27 cellular contexts compared by ENCODE assay signal in the genomic region with DNA sequence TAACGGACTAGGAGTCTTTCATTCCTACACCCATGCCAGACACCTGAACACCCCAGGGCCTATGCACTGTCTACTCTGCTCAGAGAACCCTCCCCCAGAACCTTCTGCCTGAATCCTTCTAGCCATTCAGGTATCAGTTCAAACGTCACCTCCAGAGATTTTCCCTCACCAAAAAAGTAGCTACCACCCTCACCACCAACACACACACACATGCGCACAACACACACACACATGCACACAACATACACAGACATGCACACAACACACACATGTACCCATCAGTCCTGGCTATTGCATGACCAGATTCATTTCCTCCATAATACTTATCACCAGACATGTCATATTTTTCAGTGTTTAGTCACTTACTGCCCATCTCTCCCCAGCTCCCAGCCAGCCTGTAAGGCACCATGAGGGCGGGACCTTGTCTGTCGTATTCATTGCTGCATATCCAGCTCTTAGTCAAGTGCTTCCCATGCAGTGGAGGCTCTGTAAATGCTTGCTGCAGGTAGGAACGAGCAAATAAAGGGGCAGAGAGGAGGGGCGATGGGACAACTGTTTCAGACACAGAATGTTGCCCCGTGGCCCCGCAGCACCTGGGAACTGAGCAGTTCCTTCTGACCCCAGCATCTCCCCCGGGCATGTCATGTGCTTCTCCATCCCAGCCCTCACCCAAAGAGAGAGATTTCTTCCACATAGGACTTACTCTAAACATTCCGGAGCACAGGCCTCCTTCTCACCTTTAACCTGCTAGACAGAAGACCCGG. TPM values are rescaled to one million over a fixed set of nuclear protein-coding genes. Genes with fewer than 3 reads are reported as not detected.
A peak's percentile ranks its signal among the peaks of the same experiment; 100 is the strongest.
DNase-seq lines count a peak whose midpoint lies in the region; ATAC-seq, FAIRE-seq and TF ChIP-seq lines count a peak whose summit lies in the region.
"Had no signal": no experiment of that assay in that cellular context is flagged by ENCODE, and none has a peak within 500 bp of the region (broad histone marks: within the 10 kb centered on the region; RNA-seq: fewer than 3 reads in every experiment).

No MANE protein-coding gene starts in this region.

- H3K4me2 ChIP-seq in osteoblast (ENCODE audit: insufficient read depth, low read length) = no peak overlapping the region

- TF ChIP-seq CTCF in heart left ventricle (IDR thresholded peaks at IDR 0.05) = no peak
- no peak for TF ChIP-seq CTCF in bronchial epithelial cell (IDR thresholded peaks at IDR 0.05; ENCODE audit: insufficient read depth, low read length, severe bottlenecking)
- no peak for TF ChIP-seq CTCF in osteoblast (IDR thresholded peaks at IDR 0.05; ENCODE audit: extremely low read depth, low read depth, low read length)
- no peak for TF ChIP-seq CTCF in gastroesophageal sphincter (IDR thresholded peaks at IDR 0.05)

- ATAC-seq in right cardiac atrium (no peak), heart left ventricle (no peak), gastroesophageal sphincter (no peak), GM18873 (IDR thresholded peaks at IDR 0.05; ENCODE audit: low FRiP score, unreplicated experiment) (no peak)
- ATAC-seq: activated naive CD4-positive, alpha-beta T cell treated with anti-CD3 and anti-CD28 coated beads, Interleukin-2, amount 50 U/mL, for 72 hours had no signal

- no peak overlapping the region for H2AFZ ChIP-seq in osteoblast (ENCODE audit: low read length)

- H3K36me3 ChIP-seq in heart left ventricle = peaks cover 0 to 3% (median 0%) of the 10 kb centered on the region in 9 donors
- no peaks in the 10 kb centered on the region for H3K36me3 ChIP-seq in bronchial epithelial cell (ENCODE audit: control insufficient read depth, insufficient read depth, low read length)
- no peaks in the 10 kb centered on the region for H3K36me3 ChIP-seq in osteoblast (ENCODE audit: insufficient read depth, low read length)
- H3K36me3 ChIP-seq in gastroesophageal sphincter = no peaks in the 10 kb centered on the region
- H3K36me3 ChIP-seq: ascending aorta, neutrophil, upper lobe of left lung had no signal

- H3K27me3 ChIP-seq in right cardiac atrium (ENCODE audit: control insufficient read depth, insufficient read depth) = no peaks in the 10 kb centered on the region
- no peaks in the 10 kb centered on the region for H3K27me3 ChIP-seq in heart left ventricle
- no peaks in the 10 kb centered on the region for H3K27me3 ChIP-seq in bronchial epithelial cell (ENCODE audit: control insufficient read depth, insufficient read depth, low read length)
- H3K27me3 ChIP-seq in osteoblast (ENCODE audit: insufficient read depth, low read length) = no peaks in the 10 kb centered on the region
- H3K27me3 ChIP-seq in gastroesophageal sphincter = no peaks in the 10 kb centered on the region
- H3K27me3 ChIP-seq: ascending aorta, dorsolateral prefrontal cortex, neutrophil, stomach, upper lobe of left lung had no signal

- FAIRE-seq in bronchial epithelial cell (lab: Jason Lieb, UNC) = peak; percentile 73
- FAIRE-seq: G401.6, H1 had no signal

- DNase-seq in right cardiac atrium (peak in 2 of 3 donors; percentile 9 to 32), heart left ventricle (no peak), bronchial epithelial cell (ENCODE audit: low read depth) (no peak), osteoblast (ENCODE audit: insufficient read length, low spot score, missing footprints) (peak; percentile 75), HT-29 (ENCODE audit: low spot score) (no peak)
- DNase-seq: activated CD4-positive, alpha-beta T cell treated with anti-CD3 and anti-CD28 coated beads, Interleukin-2, amount 50 U/mL, for 1 hour; activated T-cell treated with anti-CD3 and anti-CD28 coated beads, Interleukin-2, amount 50 U/mL, for 48 hours; central memory CD4-positive, alpha-beta T cell; DMS 273 treated with DMSO at 0.1 percent for 48 hours; foreskin fibroblast; NCI-H1092 treated with DMSO at 0.1 percent for 48 hours; NCI-H2081 treated with DMSO at 0.1 percent for 48 hours; NCI-H524 treated with DMSO at 0.1 percent for 48 hours; retina; stomach had no signal

- H3K9me3 ChIP-seq in right cardiac atrium (ENCODE audit: control insufficient read depth, low read length) (no peaks in the 10 kb centered on the region), heart left ventricle (peaks cover 0 to 5% (median 0%) of the 10 kb centered on the region in 12 donors), osteoblast (ENCODE audit: low read depth, low read length) (no peaks in the 10 kb centered on the region), gastroesophageal sphincter (no peaks in the 10 kb centered on the region)
- H3K9me3 ChIP-seq: ascending aorta, mucosa of descending colon, neutrophil had no signal

- TF ChIP-seq POLR2A in heart left ventricle (IDR thresholded peaks at IDR 0.05) = no peak
- TF ChIP-seq POLR2A in gastroesophageal sphincter (IDR thresholded peaks at IDR 0.05) = no peak

- H3K4me1 ChIP-seq in right cardiac atrium (ENCODE audit: control insufficient read depth, insufficient read depth, low read length) = peaks cover 16% of the 10 kb centered on the region
- H3K4me1 ChIP-seq in heart left ventricle = peaks cover 0 to 27% (median 15%) of the 10 kb centered on the region in 12 donors
- peaks cover 2% of the 10 kb centered on the region for H3K4me1 ChIP-seq in osteoblast (ENCODE audit: insufficient read depth, low read length)
- H3K4me1 ChIP-seq in gastroesophageal sphincter = peaks cover 0 to 34% (median 7%) of the 10 kb centered on the region in 3 donors

- no peak overlapping the region for H3K4me3 ChIP-seq in right cardiac atrium (ENCODE audit: low read length)
- H3K4me3 ChIP-seq in heart left ventricle = no peak overlapping the region
- H3K4me3 ChIP-seq in bronchial epithelial cell (ENCODE audit: low read depth, low read length) = no peak overlapping the region
- H3K4me3 ChIP-seq in osteoblast (ENCODE audit: insufficient read depth, low read length) = no peak overlapping the region
- no peak overlapping the region for H3K4me3 ChIP-seq in gastroesophageal sphincter
- H3K4me3 ChIP-seq: ascending aorta, dorsolateral prefrontal cortex, mucosa of descending colon, SK-N-MC, stomach, upper lobe of left lung had no signal

- intact Hi-C loops in right cardiac atrium (cut with DNase I) = no loop called here
- intact Hi-C loops in heart left ventricle (cut with DNase I) = loop anchor here in 2 of 10 donors (5.0 to 10.0 kb wide), 2 partner anchors 84 to 107 kb away; no protein-coding TSS in a partner anchor

- H3K79me2 ChIP-seq in osteoblast (ENCODE audit: insufficient read depth, low read length) = peaks cover 9% of the 10 kb centered on the region

- no peak overlapping the region for H3K27ac ChIP-seq in right cardiac atrium (ENCODE audit: low read length)
- no peak overlapping the region for H3K27ac ChIP-seq in heart left ventricle
- H3K27ac ChIP-seq in osteoblast (ENCODE audit: low read depth, low read length) = no peak overlapping the region
- no peak overlapping the region for H3K27ac ChIP-seq in gastroesophageal sphincter
- H3K27ac ChIP-seq: neutrophil, SK-N-MC, upper lobe of left lung, VCaP had no signal

- H4K20me1 ChIP-seq in osteoblast (ENCODE audit: insufficient read depth, low read length) = no peaks in the 10 kb centered on the region

- WGBS in right cardiac atrium = 94% methylated on average over 12 of the region's 12 CpGs
- WGBS in heart left ventricle, 4 donors = 94 to 96% (median 95%) methylated on average over 12 of the region's 12 CpGs
- WGBS in gastroesophageal sphincter (ENCODE audit: low coverage in 1 of 2), 2 donors = 92 to 100% methylated on average over 3 to 7 of the region's 12 CpGs

- TF ChIP-seq EP300 in gastroesophageal sphincter (IDR thresholded peaks at IDR 0.05) = no peak

RNA-seq across cellular contexts. Expression of gene XXYLT1, which starts 29.2 kb away (rescaled TPM):
- total RNA-seq in right cardiac atrium (1 to 10 TPM; 4.3 to 6.2 (median 4.9) TPM), heart left ventricle (1 to 10 TPM; 2.1 to 8.6 (median 5.5) TPM), bronchial epithelial cell (10.2 and 10.5 TPM in 2 replicates), osteoblast (28.2 and 28.9 TPM in 2 replicates), gastroesophageal sphincter (10 to 100 TPM; 10.1 to 14.0 (median 12.5) TPM)
- polyA plus RNA-seq in right cardiac atrium (3.3 TPM), heart left ventricle (1 to 10 TPM; 1.9 to 4.8 TPM)
- 20.9 and 23.8 TPM in 2 replicates for total RNA-seq in HT-29 (2014; rRNA removed; shearing (Covaris generic))

Comparison
In these comparisons a context has a peak if more than half of its experiments do, and no peak if none do; other contexts are left out.
1. DNase-seq: peak in right cardiac atrium (2 of 3) and osteoblast (single experiment); none in heart left ventricle (0 of 5), bronchial epithelial cell (single experiment) and HT-29 (single experiment).